ENCODE assay signal across 15 cellular contexts in genomic region chr3:84601303-84601702, GRCh38.
DNase-seq lines count a peak whose midpoint lies in the region; ATAC-seq, FAIRE-seq and TF ChIP-seq lines count a peak whose summit lies in the region.
"Had no signal": no experiment of that assay in that cellular context is flagged by ENCODE, and none has a peak within 500 bp of the region (broad histone marks: within the 10 kb centered on the region; RNA-seq: fewer than 3 reads in every experiment).

No MANE protein-coding gene starts in this region.

- FAIRE-seq in HTR-8/SVneo (lab: Jason Lieb, UNC): no peak

- DNase-seq in NOMO-1 treated with DMSO at 0.1 percent for 48 hours (lab: John Stamatoyannopoulos, UW; ENCODE audit: unreplicated experiment): peak; percentile 7
- no peak for DNase-seq in NOMO-1 treated with dmso at 0.1 percent for 144 hours (lab: John Stamatoyannopoulos, UW; ENCODE audit: unreplicated experiment)
- DNase-seq in NCI-H345 treated with DMSO at 0.1 percent for 48 hours (lab: John Stamatoyannopoulos, UW; ENCODE audit: unreplicated experiment): peak; percentile 88
- DNase-seq in astrocyte of the spinal cord (ENCODE audit: low read depth, low spot score): peak; percentile 31
- DNase-seq in skeletal muscle cell (ENCODE audit: low read depth): peak; percentile 30
- DNase-seq in HTR-8/SVneo (ENCODE audit: insufficient read length, low spot score): no peak
- DNase-seq in activated T-cell treated with anti-CD3 and anti-CD28 coated beads, Interleukin-2, amount 50 U/mL, for 72 hours: no peak
- DNase-seq: activated CD8-positive, alpha-beta memory T cell treated with anti-CD3 and anti-CD28 coated beads for 24 hours; activated naive CD4-positive, alpha-beta T cell treated with Interleukin-2 at 50 U/mL for 16 hours; mammary epithelial cell; NCI-H1105; stimulated activated CD4-positive, alpha-beta T cell treated with anti-CD3 and anti-CD28 coated beads, Interleukin-2, amount 100 ng/mL, for 48 hours had no signal

- H3K27ac Mint-ChIP-seq in activated T-cell treated with anti-CD3 and anti-CD28 coated beads, Interleukin-2, amount 50 U/mL, for 72 hours: no peak overlapping the region
- H3K27ac Mint-ChIP-seq: stimulated activated effector memory CD8-positive, alpha-beta T cell treated with anti-CD3 and anti-CD28 coated beads, Interleukin-12 subunit alpha, Interleukin-12 subunit beta, amount 100 ng/mL, for 72 hours had no signal

- no peaks in the 10 kb centered on the region for H3K27me3 Mint-ChIP-seq in activated T-cell treated with anti-CD3 and anti-CD28 coated beads, Interleukin-2, amount 50 U/mL, for 72 hours (ENCODE audit: low read depth)

- no peak for ATAC-seq in GM21737 (IDR thresholded peaks at IDR 0.05; ENCODE audit: unreplicated experiment)
- no peak for ATAC-seq in activated T-cell treated with anti-CD3 and anti-CD28 coated beads, Interleukin-2, amount 50 U/mL, for 72 hours (replicated peaks in 1 of 2)
- ATAC-seq: stimulated activated effector memory CD8-positive, alpha-beta T cell treated with anti-CD3 and anti-CD28 coated beads, Interleukin-12 subunit alpha, Interleukin-12 subunit beta, amount 100 ng/mL, for 72 hours had no signal

- H3K4me3 Mint-ChIP-seq in activated T-cell treated with anti-CD3 and anti-CD28 coated beads, Interleukin-2, amount 50 U/mL, for 72 hours: no peak overlapping the region
- H3K4me3 Mint-ChIP-seq: stimulated activated effector memory CD8-positive, alpha-beta T cell treated with anti-CD3 and anti-CD28 coated beads, Interleukin-12 subunit alpha, Interleukin-12 subunit beta, amount 100 ng/mL, for 72 hours had no signal

- in situ Hi-C loops in astrocyte of the spinal cord (cut with HindIII; ENCODE audit: low sequenced_read_pairs): no loop called here

- TF ChIP-seq CTCF in astrocyte of the spinal cord (IDR thresholded peaks at IDR 0.05; ENCODE audit: low read depth, low read length): no peak

- H3K36me3 Mint-ChIP-seq in activated T-cell treated with anti-CD3 and anti-CD28 coated beads, Interleukin-2, amount 50 U/mL, for 72 hours (ENCODE audit: insufficient read depth in 2 of 2): peaks cover 0 to 4% of the 10 kb centered on the region in 2 donors
- H3K36me3 Mint-ChIP-seq: stimulated activated effector memory CD8-positive, alpha-beta T cell treated with anti-CD3 and anti-CD28 coated beads, Interleukin-12 subunit alpha, Interleukin-12 subunit beta, amount 100 ng/mL, for 72 hours had no signal

- H3K4me3 ChIP-seq in astrocyte of the spinal cord (ENCODE audit: low read depth, low read length) (no peak overlapping the region), skeletal muscle cell (ENCODE audit: low read depth, low read length) (no peak overlapping the region)
- H3K4me3 ChIP-seq: prostate gland had no signal

- peaks cover 8 to 12% of the 10 kb centered on the region in 2 donors for H3K9me3 Mint-ChIP-seq in activated T-cell treated with anti-CD3 and anti-CD28 coated beads, Interleukin-2, amount 50 U/mL, for 72 hours

- no peaks in the 10 kb centered on the region for H3K4me1 Mint-ChIP-seq in activated T-cell treated with anti-CD3 and anti-CD28 coated beads, Interleukin-2, amount 50 U/mL, for 72 hours (ENCODE audit: low read depth)
- H3K4me1 Mint-ChIP-seq: stimulated activated effector memory CD8-positive, alpha-beta T cell treated with anti-CD3 and anti-CD28 coated beads, Interleukin-12 subunit alpha, Interleukin-12 subunit beta, amount 100 ng/mL, for 72 hours had no signal

Comparison
In these comparisons a context has a peak if more than half of its experiments do, and no peak if none do; other contexts are left out.
1. DNase-seq: peak in NOMO-1 treated with DMSO at 0.1 percent for 48 hours (single experiment), NCI-H345 treated with DMSO at 0.1 percent for 48 hours (single experiment), astrocyte of the spinal cord (single experiment) and skeletal muscle cell (single experiment); none in NOMO-1 treated with dmso at 0.1 percent for 144 hours (single experiment), HTR-8/SVneo (single experiment) and activated T-cell treated with anti-CD3 and anti-CD28 coated beads, Interleukin-2, amount 50 U/mL, for 72 hours (0 of 2).